Comparison of ENCODE assay signal across 9 cellular contexts in genomic region chr11:73078631-73079030, GRCh38.
"Had no signal": no experiment of that assay in that cellular context is flagged by ENCODE, and none has a peak within 500 bp of the region (broad histone marks: within the 10 kb centered on the region; RNA-seq: fewer than 3 reads in every experiment).

No MANE protein-coding gene starts in this region.

- H3K4me1 Mint-ChIP-seq: H9 had no signal

- H3K4me2 ChIP-seq: GM23338, KMS-11 had no signal

- H3K9ac ChIP-seq: KMS-11 had no signal

- DNase-seq: H9, HCEC 1CT, KBM-7 had no signal

- H3K4me3 ChIP-seq: GM23338 had no signal

- H3K4me3 Mint-ChIP-seq: GM23338, H9 had no signal

- H3K27ac Mint-ChIP-seq: GM23338, H9 had no signal

- H3K27me3 Mint-ChIP-seq: IgD-negative memory B cell had no signal

- ATAC-seq: GM23338 had no signal

- FAIRE-seq: H1, H54, HTR-8/SVneo had no signal

- H2AFZ ChIP-seq: GM23338 had no signal

- H3K27ac ChIP-seq: KMS-11 had no signal
